8 cellular contexts compared by ENCODE assay signal in the genomic region with DNA sequence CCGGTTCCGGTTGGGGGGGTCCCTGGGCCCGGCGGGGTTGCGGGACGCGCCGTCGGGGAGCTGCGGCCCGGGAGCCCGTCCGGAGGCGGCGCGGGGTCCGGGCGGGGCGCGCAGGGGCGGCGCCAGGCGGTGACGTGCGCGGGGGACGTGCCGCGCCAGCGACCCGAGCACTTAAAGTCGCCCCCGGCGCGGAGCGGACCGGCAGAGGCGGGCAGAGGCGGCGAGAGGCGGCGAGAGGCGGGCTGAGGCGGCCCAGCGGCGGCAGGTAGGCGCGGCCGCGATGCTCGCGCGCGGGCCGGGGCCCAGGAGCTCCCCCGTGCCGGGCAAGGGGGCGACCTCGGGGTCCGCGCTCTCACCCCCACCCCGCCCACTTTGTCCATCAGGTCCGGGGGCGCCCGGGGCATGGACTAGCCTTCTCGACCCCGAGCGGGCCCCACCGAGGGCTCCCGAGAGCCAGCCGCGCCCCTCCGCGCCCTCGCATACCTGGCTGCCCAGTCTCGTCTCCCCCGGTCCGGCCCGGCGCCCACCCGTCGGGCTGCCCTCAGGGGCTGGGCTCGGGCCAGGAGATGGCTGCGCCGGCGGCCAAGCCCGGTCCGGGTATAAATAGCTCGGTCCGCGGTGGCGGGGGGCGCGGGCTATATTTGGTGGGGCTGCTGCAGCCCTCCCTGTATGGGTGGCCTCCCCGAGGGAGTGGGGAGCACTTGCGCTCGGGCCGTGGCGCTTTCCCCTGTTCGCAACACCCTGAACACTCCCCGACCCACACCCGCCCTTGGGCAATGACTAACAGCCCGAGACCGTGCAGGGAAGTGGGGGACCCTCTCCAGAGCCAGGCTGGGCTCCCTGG. TPM values are rescaled to one million over a fixed set of nuclear protein-coding genes. Genes with fewer than 3 reads are reported as not detected.
DNase-seq lines count a peak whose midpoint lies in the region; ATAC-seq lines count a peak whose summit lies in the region.

TSS of gene SLC16A3 (plus strand) at position 201 of the 844 bp plus-strand sequence. CDS start 6,967 bp downstream, outside the sequence.

- DNase-seq in Daoy (ENCODE audit: low read depth): peak; percentile 80
- peak; percentile 54 for DNase-seq in M059J (ENCODE audit: low read depth)
- peak; percentile 67 for DNase-seq in activated CD4-positive, alpha-beta T cell treated with anti-CD3 and anti-CD28 coated beads, Interleukin-2, amount 10 ng/mL, durations not matched to agents 7 days and 5 days
- peak; percentile 51 for DNase-seq in effector CD4-positive, alpha-beta T cell
- peak; percentile 77 to 81 for DNase-seq in lung microvascular endothelial cell (ENCODE audit: low read depth in 2 of 2)
- peak; percentile 77 for DNase-seq in stimulated activated naive CD8-positive, alpha-beta T cell treated with anti-CD3 and anti-CD28 coated beads, Interleukin-15, Interleukin-2, amounts not matched to agents 100 U/mL and 50 U/mL, for 24 hours
- no peak for DNase-seq in NCI-H2081 treated with DMSO at 0.1 percent for 48 hours (lab: John Stamatoyannopoulos, UW)

- POLR2A ChIA-PET in activated CD4-positive, alpha-beta T cell treated with anti-CD3 and anti-CD28 coated beads, Interleukin-2, amount 10 ng/mL, durations not matched to agents 7 days and 5 days (lab: Charles Lee): no interaction called here

- ATAC-seq in GM21529 (IDR thresholded peaks at IDR 0.05; ENCODE audit: unreplicated experiment): peak; percentile 43
- peak; percentile 44 for ATAC-seq in stimulated activated naive CD8-positive, alpha-beta T cell treated with anti-CD3 and anti-CD28 coated beads, Interleukin-15, Interleukin-2, amounts not matched to agents 100 U/mL and 50 U/mL, for 24 hours

- H3K27me3 Mint-ChIP-seq in activated CD4-positive, alpha-beta T cell treated with anti-CD3 and anti-CD28 coated beads, Interleukin-2, amount 10 ng/mL, durations not matched to agents 7 days and 5 days: no peaks in the 10 kb centered on the region

- H3K36me3 Mint-ChIP-seq in activated CD4-positive, alpha-beta T cell treated with anti-CD3 and anti-CD28 coated beads, Interleukin-2, amount 10 ng/mL, durations not matched to agents 7 days and 5 days (ENCODE audit: low read depth): peaks cover 5% of the 10 kb centered on the region

- H3K4me1 Mint-ChIP-seq in activated CD4-positive, alpha-beta T cell treated with anti-CD3 and anti-CD28 coated beads, Interleukin-2, amount 10 ng/mL, durations not matched to agents 7 days and 5 days: peaks cover 14% of the 10 kb centered on the region

- no peaks in the 10 kb centered on the region for H3K9me3 Mint-ChIP-seq in activated CD4-positive, alpha-beta T cell treated with anti-CD3 and anti-CD28 coated beads, Interleukin-2, amount 10 ng/mL, durations not matched to agents 7 days and 5 days

- H3K4me3 Mint-ChIP-seq in activated CD4-positive, alpha-beta T cell treated with anti-CD3 and anti-CD28 coated beads, Interleukin-2, amount 10 ng/mL, durations not matched to agents 7 days and 5 days: peak within 1 kb of the TSS; percentile 86

- H3K27ac Mint-ChIP-seq in activated CD4-positive, alpha-beta T cell treated with anti-CD3 and anti-CD28 coated beads, Interleukin-2, amount 10 ng/mL, durations not matched to agents 7 days and 5 days: peak within 1 kb of the TSS; percentile 94

- CTCF ChIA-PET in activated CD4-positive, alpha-beta T cell treated with anti-CD3 and anti-CD28 coated beads, Interleukin-2, amount 10 ng/mL, durations not matched to agents 7 days and 5 days (lab: Charles Lee): interaction anchor here (0.6 to 1.6 kb wide), 5 partner anchors 8 to 313 kb away, joined by 3 to 8 read pairs (median 5); no protein-coding TSS in a partner anchor

RNA-seq across cellular contexts. Expression of gene SLC16A3, which starts in this region (rescaled TPM):
- total RNA-seq in Daoy (2014; rRNA removed; shearing (Covaris generic)): 26.7 and 57.7 TPM in 2 replicates
- 48.1 and 84.8 TPM in 2 replicates for total RNA-seq in M059J (2014; rRNA removed; shearing (Covaris generic))
- total RNA-seq in activated CD4-positive, alpha-beta T cell treated with anti-CD3 and anti-CD28 coated beads, Interleukin-2, amount 10 ng/mL, durations not matched to agents 7 days and 5 days: 100 to 1,000 TPM; 104 to 140 TPM
- total RNA-seq in lung microvascular endothelial cell: 67.8 and 135 TPM in 2 replicates
